8 cellular contexts compared by ENCODE assay signal in genomic region chr9:97388721-97389238, GRCh38. TPM values are rescaled to one million over a fixed set of nuclear protein-coding genes. Genes with fewer than 3 reads are reported as not detected.
DNase-seq lines count a peak whose midpoint lies in the region; ATAC-seq and TF ChIP-seq lines count a peak whose summit lies in the region.

No MANE protein-coding gene starts in this region.

- no peak overlapping the region for H3K27ac ChIP-seq in foreskin keratinocyte

- no peaks in the 10 kb centered on the region for H3K4me1 ChIP-seq in foreskin keratinocyte

- peak; percentile 82 for ATAC-seq in GM18502 (IDR thresholded peaks at IDR 0.05; ENCODE audit: poor library complexity, unreplicated experiment)
- ATAC-seq in GM21381 (IDR thresholded peaks at IDR 0.05; ENCODE audit: unreplicated experiment) = peak; percentile 80
- peak; percentile 63 for ATAC-seq in HG03565 (IDR thresholded peaks at IDR 0.05; ENCODE audit: unreplicated experiment)
- peak; percentile 12 for ATAC-seq in foreskin keratinocyte
- ATAC-seq in HG03025 (IDR thresholded peaks at IDR 0.05; ENCODE audit: low FRiP score, unreplicated experiment) = no peak

- peaks cover 13% of the 10 kb centered on the region for H3K27me3 ChIP-seq in foreskin keratinocyte

- no peak for TF ChIP-seq CTCF in foreskin keratinocyte (conservative IDR thresholded peaks at IDR 0.05)

- DNase-seq in foreskin keratinocyte (no peak), COR-L47 (lab: John Stamatoyannopoulos, UW) (no peak), NCI-H524 (lab: John Stamatoyannopoulos, UW) (no peak), amniotic stem cell (lab: John Stamatoyannopoulos, UW) (no peak)

RNA-seq across cellular contexts. Expression of gene TDRD7, which starts 23.1 kb away (rescaled TPM):
- total RNA-seq in foreskin keratinocyte = 16.7 and 16.9 TPM in 2 replicates
- 6.8 and 7.2 TPM in 2 replicates for polyA plus RNA-seq in foreskin keratinocyte
